Comparison of ENCODE assay signal across 25 cellular contexts in genomic region chr1:21550097-21550496, GRCh38. TPM values are rescaled to one million over a fixed set of nuclear protein-coding genes. Genes with fewer than 3 reads are reported as not detected.
DNase-seq lines count a peak whose midpoint lies in the region; ATAC-seq lines count a peak whose summit lies in the region.
"Had no signal": no experiment of that assay in that cellular context is flagged by ENCODE, and none has a peak within 500 bp of the region (broad histone marks: within the 10 kb centered on the region; RNA-seq: fewer than 3 reads in every experiment).

No MANE protein-coding gene starts in this region.

- H3K27ac Mint-ChIP-seq in activated CD8-positive, alpha-beta memory T cell treated with anti-CD3 and anti-CD28 coated beads, Interleukin-2, amount 10 ng/mL, durations not matched to agents 7 days and 5 days, result no peak overlapping the region
- no peak overlapping the region for H3K27ac Mint-ChIP-seq in activated CD8-positive, alpha-beta T cell treated with anti-CD3 and anti-CD28 coated beads, Interleukin-2, amount 10 ng/mL, durations not matched to agents 7 days and 5 days
- H3K27ac Mint-ChIP-seq: activated naive CD8-positive, alpha-beta T cell treated with anti-CD3 and anti-CD28 coated beads, Interleukin-2, amount 50 U/mL, for 24 hours; dendritic cell treated with granulocyte-macrophage colony-stimulating factor and Interleukin-4, amounts not matched to agents 40 ng/mL and 50 ng/mL, for 4 days; T-helper 1 cell treated with Interleukin-12 subunit alpha and Interleukin-12 subunit beta and Interleukin-4 antibody, amounts not matched to agents 30 μg/mL and 1 μg/mL, for 36 hours; type B pancreatic cell had no signal

- ATAC-seq in GM19467 (IDR thresholded peaks at IDR 0.05; ENCODE audit: unreplicated experiment) (no peak), GM19351 (IDR thresholded peaks at IDR 0.05; ENCODE audit: unreplicated experiment) (no peak)
- ATAC-seq in activated CD8-positive, alpha-beta memory T cell treated with anti-CD3 and anti-CD28 coated beads, Interleukin-2, amount 10 ng/mL, durations not matched to agents 7 days and 5 days, result no peak
- no peak for ATAC-seq in activated CD8-positive, alpha-beta T cell treated with anti-CD3 and anti-CD28 coated beads, Interleukin-2, amount 10 ng/mL, durations not matched to agents 7 days and 5 days
- ATAC-seq: activated naive CD8-positive, alpha-beta T cell treated with anti-CD3 and anti-CD28 coated beads, Interleukin-2, amount 50 U/mL, for 24 hours had no signal

- POLR2A ChIA-PET in activated CD8-positive, alpha-beta T cell treated with anti-CD3 and anti-CD28 coated beads, Interleukin-2, amount 10 ng/mL, durations not matched to agents 7 days and 5 days (lab: Charles Lee), result no interaction called here

- no peaks in the 10 kb centered on the region for H3K36me3 Mint-ChIP-seq in activated CD8-positive, alpha-beta memory T cell treated with anti-CD3 and anti-CD28 coated beads, Interleukin-2, amount 10 ng/mL, durations not matched to agents 7 days and 5 days
- no peaks in the 10 kb centered on the region for H3K36me3 Mint-ChIP-seq in activated CD8-positive, alpha-beta T cell treated with anti-CD3 and anti-CD28 coated beads, Interleukin-2, amount 10 ng/mL, durations not matched to agents 7 days and 5 days (ENCODE audit: low read depth)
- H3K36me3 Mint-ChIP-seq: type B pancreatic cell had no signal

- peaks cover 4% of the 10 kb centered on the region for H3K4me1 Mint-ChIP-seq in activated CD8-positive, alpha-beta memory T cell treated with anti-CD3 and anti-CD28 coated beads, Interleukin-2, amount 10 ng/mL, durations not matched to agents 7 days and 5 days
- no peaks in the 10 kb centered on the region for H3K4me1 Mint-ChIP-seq in activated CD8-positive, alpha-beta T cell treated with anti-CD3 and anti-CD28 coated beads, Interleukin-2, amount 10 ng/mL, durations not matched to agents 7 days and 5 days (ENCODE audit: low read depth)
- H3K4me1 Mint-ChIP-seq: activated naive CD8-positive, alpha-beta T cell treated with anti-CD3 and anti-CD28 coated beads, Interleukin-2, amount 50 U/mL, for 24 hours had no signal

- CTCF ChIA-PET in activated CD8-positive, alpha-beta memory T cell treated with anti-CD3 and anti-CD28 coated beads, Interleukin-2, amount 10 ng/mL, durations not matched to agents 7 days and 5 days (lab: Charles Lee), result no interaction called here
- CTCF ChIA-PET in activated CD8-positive, alpha-beta T cell treated with anti-CD3 and anti-CD28 coated beads, Interleukin-2, amount 10 ng/mL, durations not matched to agents 7 days and 5 days (lab: Charles Lee), result no interaction called here

- DNase-seq in NOMO-1 treated with DMSO at 0.1 percent for 48 hours (lab: John Stamatoyannopoulos, UW; ENCODE audit: unreplicated experiment) (peak; percentile 5), NOMO-1 treated with dmso at 0.1 percent for 144 hours (lab: John Stamatoyannopoulos, UW; ENCODE audit: unreplicated experiment) (no peak), OCI-M1 (lab: John Stamatoyannopoulos, UW) (peak; percentile 9), iris pigment epithelial cell (ENCODE audit: low read depth) (peak; percentile 64)
- no peak for DNase-seq in activated CD8-positive, alpha-beta memory T cell treated with anti-CD3 and anti-CD28 coated beads, Interleukin-2, amount 10 ng/mL, durations not matched to agents 7 days and 5 days
- DNase-seq in activated CD8-positive, alpha-beta T cell treated with anti-CD3 and anti-CD28 coated beads, Interleukin-2, amount 10 ng/mL, durations not matched to agents 7 days and 5 days, result no peak
- DNase-seq: activated CD4-positive, alpha-beta T cell treated with anti-CD3 and anti-CD28 coated beads, Interleukin-2, amount 50 U/mL, for 1 hour; activated CD8-positive, alpha-beta memory T cell treated with anti-CD3 and anti-CD28 coated beads, Interleukin-2, amount 50 U/mL, for 48 hours; activated effector memory CD4-positive, alpha-beta T cell treated with Interleukin-2 at 50 U/mL for 16 hours; activated naive CD8-positive, alpha-beta T cell treated with anti-CD3 and anti-CD28 coated beads, Interleukin-2, amount 50 U/mL, for 24 hours; BE2C; COR-L47; hippocampal formation; mammary epithelial cell; NCI-H1436 treated with DMSO at 0.1 percent for 48 hours; NCI-H2171 treated with DMSO at 0.1 percent for 48 hours; PC-9; stimulated activated CD8-positive, alpha-beta memory T cell treated with anti-CD3 and anti-CD28 coated beads, Interleukin-4, amount 100 ng/mL, for 48 hours; WERI-Rb-1 had no signal

- H3K9me3 Mint-ChIP-seq in activated CD8-positive, alpha-beta memory T cell treated with anti-CD3 and anti-CD28 coated beads, Interleukin-2, amount 10 ng/mL, durations not matched to agents 7 days and 5 days (ENCODE audit: low read depth), result no peaks in the 10 kb centered on the region
- H3K9me3 Mint-ChIP-seq in activated CD8-positive, alpha-beta T cell treated with anti-CD3 and anti-CD28 coated beads, Interleukin-2, amount 10 ng/mL, durations not matched to agents 7 days and 5 days (ENCODE audit: insufficient read depth), result no peaks in the 10 kb centered on the region
- H3K9me3 Mint-ChIP-seq: activated naive CD8-positive, alpha-beta T cell treated with anti-CD3 and anti-CD28 coated beads, Interleukin-2, amount 50 U/mL, for 24 hours; dendritic cell treated with granulocyte-macrophage colony-stimulating factor and Interleukin-4, amounts not matched to agents 40 ng/mL and 50 ng/mL, for 4 days; T-helper 1 cell treated with Interleukin-12 subunit alpha and Interleukin-12 subunit beta and Interleukin-4 antibody, amounts not matched to agents 30 μg/mL and 1 μg/mL, for 36 hours; type B pancreatic cell had no signal

- peaks cover 28% of the 10 kb centered on the region for H3K27me3 Mint-ChIP-seq in activated CD8-positive, alpha-beta memory T cell treated with anti-CD3 and anti-CD28 coated beads, Interleukin-2, amount 10 ng/mL, durations not matched to agents 7 days and 5 days
- H3K27me3 Mint-ChIP-seq in activated CD8-positive, alpha-beta T cell treated with anti-CD3 and anti-CD28 coated beads, Interleukin-2, amount 10 ng/mL, durations not matched to agents 7 days and 5 days (ENCODE audit: low read depth), result peaks cover 29% of the 10 kb centered on the region

- H3K4me3 Mint-ChIP-seq in activated CD8-positive, alpha-beta memory T cell treated with anti-CD3 and anti-CD28 coated beads, Interleukin-2, amount 10 ng/mL, durations not matched to agents 7 days and 5 days, result no peak overlapping the region
- H3K4me3 Mint-ChIP-seq in activated CD8-positive, alpha-beta T cell treated with anti-CD3 and anti-CD28 coated beads, Interleukin-2, amount 10 ng/mL, durations not matched to agents 7 days and 5 days, result no peak overlapping the region
- H3K4me3 Mint-ChIP-seq: activated naive CD8-positive, alpha-beta T cell treated with anti-CD3 and anti-CD28 coated beads, Interleukin-2, amount 50 U/mL, for 24 hours; dendritic cell treated with granulocyte-macrophage colony-stimulating factor and Interleukin-4, amounts not matched to agents 40 ng/mL and 50 ng/mL, for 4 days; T-helper 1 cell treated with Interleukin-12 subunit alpha and Interleukin-12 subunit beta and Interleukin-4 antibody, amounts not matched to agents 30 μg/mL and 1 μg/mL, for 36 hours; type B pancreatic cell had no signal

RNA-seq across cellular contexts. Expression of gene ALPL, which starts 40.9 kb away (rescaled TPM):
- total RNA-seq in activated CD8-positive, alpha-beta memory T cell treated with anti-CD3 and anti-CD28 coated beads, Interleukin-2, amount 10 ng/mL, durations not matched to agents 7 days and 5 days, result not detected
- total RNA-seq in activated CD8-positive, alpha-beta T cell treated with anti-CD3 and anti-CD28 coated beads, Interleukin-2, amount 10 ng/mL, durations not matched to agents 7 days and 5 days, result not detected
- total RNA-seq: A172, mammary epithelial cell, PC-9 had no signal

Comparison
In these comparisons a context has a peak if more than half of its experiments do, and no peak if none do; other contexts are left out.
1. DNase-seq: peak in NOMO-1 treated with DMSO at 0.1 percent for 48 hours (single experiment), OCI-M1 (single experiment) and iris pigment epithelial cell (single experiment); none in NOMO-1 treated with dmso at 0.1 percent for 144 hours (single experiment), activated CD8-positive, alpha-beta memory T cell treated with anti-CD3 and anti-CD28 coated beads, Interleukin-2, amount 10 ng/mL, durations not matched to agents 7 days and 5 days (single experiment) and activated CD8-positive, alpha-beta T cell treated with anti-CD3 and anti-CD28 coated beads, Interleukin-2, amount 10 ng/mL, durations not matched to agents 7 days and 5 days (single experiment).